ENCODE assay signal across 8 cellular contexts in the genomic region with DNA sequence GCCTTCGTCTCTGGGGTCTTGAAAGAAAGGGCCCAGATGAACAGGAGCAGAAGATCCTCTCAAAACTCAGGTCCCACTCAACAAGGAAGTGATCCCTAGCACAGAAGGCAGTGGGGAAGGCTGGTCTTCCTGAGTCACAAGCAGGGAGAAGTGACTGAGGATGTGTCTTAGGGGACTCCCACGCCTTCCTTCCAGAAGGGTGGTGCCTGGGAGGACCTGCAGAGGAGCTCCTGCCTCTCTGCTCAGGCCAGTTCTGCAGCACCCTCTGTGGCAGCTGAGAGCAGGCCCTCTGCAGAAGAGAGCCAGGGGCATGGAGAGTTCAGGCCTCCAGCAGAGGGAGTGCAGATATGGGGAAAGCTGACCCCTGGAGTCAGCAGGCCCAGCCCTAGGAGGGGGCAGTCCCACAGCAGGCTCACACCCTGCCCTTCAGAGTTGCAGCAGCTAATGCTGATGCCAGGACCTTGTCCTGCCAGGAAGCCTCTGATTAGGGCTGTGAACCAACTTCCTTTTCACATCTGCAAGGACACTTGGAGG.
A peak's percentile ranks its signal among the peaks of the same experiment; 100 is the strongest.
DNase-seq lines count a peak whose midpoint lies in the region; ATAC-seq, FAIRE-seq and TF ChIP-seq lines count a peak whose summit lies in the region.
"Not testable (repeated sequence)": the region's sequence is repeated elsewhere in the genome, so short reads cannot be mapped to it uniquely, and the experiment has no call there.

No MANE protein-coding gene starts in this region.

- peak overlapping the region; percentile 70 for H3K27ac Mint-ChIP-seq in activated T-cell treated with anti-CD3 and anti-CD28 coated beads, Interleukin-2, amount 50 U/mL, for 72 hours

- not testable (repeated sequence) for H3K4me3 ChIP-seq in lung, stomach

- H3K4me1 ChIP-seq in lung (ENCODE audit: control insufficient read depth in 2 of 2, insufficient read depth in 2 of 2, low read length in 2 of 2) = not testable (repeated sequence)
- peaks cover 0 to 13% (median 6%) of the 10 kb centered on the region in 4 donors for H3K4me1 ChIP-seq in stomach

- DNase-seq in D721Med (ENCODE audit: insufficient read length, low spot score) = not testable (repeated sequence)
- DNase-seq in HT-29 (ENCODE audit: low spot score) (peak; percentile 31), RKO (ENCODE audit: low spot score) (peak; percentile 38), fibroblast of gingiva (ENCODE audit: low read depth) (peak; percentile 64), lung (ENCODE audit: low spot score) (peak; percentile 52), stomach (peak; percentile 41)
- DNase-seq in activated T-cell treated with anti-CD3 and anti-CD28 coated beads, Interleukin-2, amount 50 U/mL, for 72 hours = peak in 1 of 2 donors; percentile 23

- not testable (repeated sequence) for H3K36me3 ChIP-seq in lung (ENCODE audit: control insufficient read depth in 2 of 2, insufficient read depth in 2 of 2, low read length in 2 of 2); stomach

- intact Hi-C loops in stomach (cut with DNase I; ENCODE audit: low total_unique reads) = not testable (repeated sequence)

- TF ChIP-seq EP300 in stomach (IDR thresholded peaks at IDR 0.05) = not testable (repeated sequence)

- 51 to 53% methylated on average over 2 of the region's 2 CpGs for WGBS in lung, 2 donors
- WGBS in stomach, 5 donors = 50 to 100% (median 67%) methylated on average over 1 to 2 of the region's 2 CpGs

- TF ChIP-seq CTCF in D721Med (IDR thresholded peaks at IDR 0.05; ENCODE audit: insufficient read depth, missing control alignments) (peak; percentile 17), stomach (IDR thresholded peaks at IDR 0.05) (peak in 1 of 7 experiments; percentile 6)
- TF ChIP-seq CTCF in lung (IDR thresholded peaks at IDR 0.05; ENCODE audit: control extremely low read depth, extremely low read depth) = not testable (repeated sequence)

- H3K9me3 ChIP-seq in lung (ENCODE audit: control insufficient read depth in 2 of 2, insufficient read depth in 1 of 2, low read length in 1 of 2); stomach: not testable (repeated sequence)

- not testable (repeated sequence) for FAIRE-seq in D721Med (lab: Jason Lieb, UNC)

- H3K36me3 Mint-ChIP-seq in activated T-cell treated with anti-CD3 and anti-CD28 coated beads, Interleukin-2, amount 50 U/mL, for 72 hours (ENCODE audit: insufficient read depth in 2 of 2) = not testable (repeated sequence)

- H3K4me3 Mint-ChIP-seq in activated T-cell treated with anti-CD3 and anti-CD28 coated beads, Interleukin-2, amount 50 U/mL, for 72 hours = peak overlapping the region; percentile 59 to 76

- not testable (repeated sequence) for TF ChIP-seq POLR2A in stomach (IDR thresholded peaks at IDR 0.05)

- not testable (repeated sequence) for H3K27me3 ChIP-seq in lung (ENCODE audit: control insufficient read depth, insufficient read depth); stomach

- not testable (repeated sequence) for H3K27me3 Mint-ChIP-seq in activated T-cell treated with anti-CD3 and anti-CD28 coated beads, Interleukin-2, amount 50 U/mL, for 72 hours (ENCODE audit: low read depth)

- H3K27ac ChIP-seq in lung (ENCODE audit: low read depth in 1 of 2, low read length in 1 of 2) (peak overlapping the region in 1 of 2 donors; percentile 73), stomach (peak overlapping the region in 4 of 5 donors; percentile 16 to 56 (median 41))

- H3K4me1 Mint-ChIP-seq in activated T-cell treated with anti-CD3 and anti-CD28 coated beads, Interleukin-2, amount 50 U/mL, for 72 hours (ENCODE audit: low read depth) = peaks cover 72% of the 10 kb centered on the region

- not testable (repeated sequence) for H3K9me3 Mint-ChIP-seq in activated T-cell treated with anti-CD3 and anti-CD28 coated beads, Interleukin-2, amount 50 U/mL, for 72 hours

- ATAC-seq in GM21367 (IDR thresholded peaks at IDR 0.05; ENCODE audit: unreplicated experiment) (peak; percentile 48), lung (ENCODE audit: insufficient read depth, low FRiP score) (peak; percentile 79)
- peak; percentile 35 to 49 for ATAC-seq in activated T-cell treated with anti-CD3 and anti-CD28 coated beads, Interleukin-2, amount 50 U/mL, for 72 hours (replicated peaks in 1 of 2)
